In the genomic region with DNA sequence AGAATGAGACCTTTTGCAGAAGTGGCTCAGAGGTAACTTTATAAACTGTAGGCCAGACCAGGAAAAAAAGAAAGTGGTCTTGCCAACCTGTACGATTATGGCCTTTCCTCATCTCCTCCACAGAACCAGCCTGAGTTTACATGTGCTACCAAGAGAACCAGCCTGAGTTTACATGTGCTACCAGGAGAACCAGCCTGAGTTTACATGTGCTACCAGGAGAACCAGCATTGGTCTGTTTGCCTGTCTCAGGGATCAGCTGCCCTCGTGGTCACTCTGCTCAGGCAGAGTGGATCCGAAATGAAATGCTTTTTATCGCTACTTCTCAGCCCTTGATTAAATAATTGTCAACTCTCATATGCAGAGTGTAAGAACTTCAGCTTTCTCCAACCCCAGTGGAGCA, we compare ENCODE assay signal across 34 cellular contexts.
"Had no signal": no experiment of that assay in that cellular context is flagged by ENCODE, and none has a peak within 500 bp of the region (broad histone marks: within the 10 kb centered on the region; RNA-seq: fewer than 3 reads in every experiment).

No MANE protein-coding gene starts in this region.

- H3K36me3 ChIP-seq: MG63 had no signal

- H3K4me3 ChIP-seq: MG63 had no signal

- H3K9me3 ChIP-seq: MG63 had no signal

- DNase-seq: Karpas-422, Kasumi-1, MG63, MM.1S, MV-4-11, NCI-H1048, NCI-H1092, NCI-H1092 treated with DMSO at 0.1 percent for 48 hours, NCI-H1105, NCI-H1105 treated with DMSO at 0.1 percent for 48 hours, NCI-H1417, NCI-H1417 treated with DMSO at 0.1 percent for 48 hours, NCI-H1436, NCI-H1436 treated with DMSO at 0.1 percent for 48 hours, NCI-H146, NCI-H1694, NCI-H1694 treated with DMSO at 0.1 percent for 48 hours, NCI-H187, NCI-H187 treated with DMSO at 0.1 percent for 48 hours, NCI-H1930, NCI-H2029, NCI-H2029 treated with DMSO at 0.1 percent for 48 hours, NCI-H2081, NCI-H2081 treated with DMSO at 0.1 percent for 48 hours, NCI-H2107, NCI-H2171, NCI-H2171 treated with DMSO at 0.1 percent for 48 hours, NCI-H2227 treated with DMSO at 0.1 percent for 48 hours, NCI-H226, NCI-H345, NCI-H446, NCI-H446 treated with DMSO at 0.1 percent for 48 hours, NCI-H510A had no signal

- H3K9ac ChIP-seq: KMS-11 had no signal

- H3K4me2 ChIP-seq: KMS-11 had no signal

- H3K27ac ChIP-seq: KMS-11 had no signal

- H3K27me3 ChIP-seq: MG63 had no signal
